21 cellular contexts compared by ENCODE assay signal in genomic region chr2:8554296-8554806, GRCh38.
DNase-seq lines count a peak whose midpoint lies in the region; ATAC-seq and TF ChIP-seq lines count a peak whose summit lies in the region.
"Had no signal": no experiment of that assay in that cellular context is flagged by ENCODE, and none has a peak within 500 bp of the region (broad histone marks: within the 10 kb centered on the region; RNA-seq: fewer than 3 reads in every experiment).

No MANE protein-coding gene starts in this region.

- DNase-seq in activated CD8-positive, alpha-beta memory T cell treated with anti-CD3 and anti-CD28 coated beads, Interleukin-2, amount 50 U/mL, for 48 hours, result peak; percentile 43
- no peak for DNase-seq in activated CD8-positive, alpha-beta memory T cell treated with anti-CD3 and anti-CD28 coated beads, Interleukin-2, amount 50 U/mL, for 4 hours
- no peak for DNase-seq in OCI-LY7 (ENCODE audit: low spot score)
- DNase-seq in neuronal stem cell (ENCODE audit: low spot score), result no peak
- peak; percentile 22 for DNase-seq in stomach
- DNase-seq in NCI-H1417 treated with DMSO at 0.1 percent for 48 hours (lab: John Stamatoyannopoulos, UW), result no peak
- DNase-seq: BE2C; CD4-positive, CD25-positive, alpha-beta regulatory T cell; COR-L47; GDM1; GOT3; NCI-H1092 treated with DMSO at 0.1 percent for 48 hours; NCI-H1694; NCI-H2107; NCI-H2227 treated with DMSO at 0.1 percent for 48 hours; NCI-H510A treated with DMSO at 0.1 percent for 48 hours; NCI-H82; SJCRH30 had no signal

- no peaks in the 10 kb centered on the region for H4K20me1 ChIP-seq in OCI-LY7 (ENCODE audit: insufficient read depth, low read length)

- H2BK120ac ChIP-seq in neuronal stem cell (ENCODE audit: low read depth, low read length), result no peak overlapping the region

- no peak for ATAC-seq in GM18868 (IDR thresholded peaks at IDR 0.05; ENCODE audit: unreplicated experiment)
- ATAC-seq: K562 had no signal

- intact Hi-C loops in OCI-LY7 (cut with micrococcal nuclease; ENCODE audit: unreplicated experiment) (no loop called here), stomach (cut with DNase I; ENCODE audit: low total_unique reads) (no loop called here)

- POLR2A ChIA-PET in OCI-LY7 (lab: Charles Lee), result interaction anchor here (0.7 to 9.8 kb wide), 10 partner anchors 8 to 1514 kb away, joined by 3 to 168 read pairs (median 14); partner anchors contain the start of gene ID2

- no peaks in the 10 kb centered on the region for H3K79me1 ChIP-seq in neuronal stem cell (ENCODE audit: low read depth, low read length)

- H3K4me2 ChIP-seq in OCI-LY7 (ENCODE audit: low read length) (peak overlapping the region; percentile 85), neuronal stem cell (ENCODE audit: insufficient read depth, low read length, poor library complexity, severe bottlenecking) (no peak overlapping the region)

- TF ChIP-seq CTCF in OCI-LY7 (conservative IDR thresholded peaks at IDR 0.05; ENCODE audit: low read length) (no peak), stomach (IDR thresholded peaks at IDR 0.05) (no peak)

- H3K4me3 ChIP-seq in OCI-LY7 (ENCODE audit: low read depth, low read length, poor library complexity, severe bottlenecking), result no peak overlapping the region
- peak overlapping the region in 1 of 2 donors; percentile 54 for H3K4me3 ChIP-seq in neuronal stem cell (ENCODE audit: low read length in 2 of 2)
- no peak overlapping the region for H3K4me3 ChIP-seq in stomach
- H3K4me3 ChIP-seq: K562, SJCRH30 had no signal

- H3K23ac ChIP-seq in neuronal stem cell (ENCODE audit: low read depth, low read length, poor library complexity), result no peak overlapping the region

- peaks cover 0 to 2% (median 0%) of the 10 kb centered on the region in 3 experiments for H3K27me3 ChIP-seq in neuronal stem cell (ENCODE audit: control insufficient read depth in 3 of 3, insufficient read depth in 3 of 3, low read depth in 1 of 3, low read length in 3 of 3)
- H3K27me3 ChIP-seq in stomach, result no peaks in the 10 kb centered on the region
- H3K27me3 ChIP-seq: BE2C, SJCRH30 had no signal

- CTCF ChIA-PET in OCI-LY7 (lab: Charles Lee; ENCODE audit: unreplicated experiment), result interaction anchor here (1.7 kb wide), 1 partner anchor 10 kb away, joined by 6 read pairs; no protein-coding TSS in a partner anchor

- no peak for TF ChIP-seq POLR2A in stomach (IDR thresholded peaks at IDR 0.05)

- no CpG with 5 or more reads among the region's 9 CpGs for WGBS in neuronal stem cell (ENCODE audit: extremely low coverage in 2 of 2, insufficient read length in 2 of 2, insufficient replicate concordance in 1 of 2), 2 donors
- WGBS in stomach, 5 donors, result 95 to 99% (median 98%) methylated on average over 9 of the region's 9 CpGs

- H3K27ac ChIP-seq in OCI-LY7 (ENCODE audit: low read depth, low read length, poor library complexity, severe bottlenecking), result peak overlapping the region; percentile 98
- no peak overlapping the region for H3K27ac ChIP-seq in neuronal stem cell (replicated peaks; ENCODE audit: low read length)
- H3K27ac ChIP-seq in stomach, result no peak overlapping the region
- H3K27ac ChIP-seq: RWPE1, SJCRH30 had no signal

- peak overlapping the region; percentile 73 for H3K18ac ChIP-seq in neuronal stem cell (ENCODE audit: low read length)

- H3K14ac ChIP-seq in neuronal stem cell (ENCODE audit: low read length), result no peak overlapping the region

- H2BK5ac ChIP-seq in neuronal stem cell (ENCODE audit: low read length), result no peak overlapping the region

- H3K4ac ChIP-seq in neuronal stem cell (ENCODE audit: low read length), result no peak overlapping the region

- BruUV-seq in OCI-LY7 (replicated peaks; lab: Mats Ljungman, UMichigan), result no TSS peak

- H3K9ac ChIP-seq in neuronal stem cell (ENCODE audit: low read depth, low read length, poor library complexity), result peak overlapping the region; percentile 65

- no peak overlapping the region for H4K91ac ChIP-seq in neuronal stem cell (ENCODE audit: low read depth, low read length, poor library complexity)

- H2AK5ac ChIP-seq in neuronal stem cell (ENCODE audit: low read depth, low read length), result no peak overlapping the region

- no peak overlapping the region for H4K8ac ChIP-seq in neuronal stem cell (ENCODE audit: low read depth, low read length)

- peaks cover 63% of the 10 kb centered on the region for H3K36me3 ChIP-seq in OCI-LY7 (ENCODE audit: insufficient read depth, low read length)
- H3K36me3 ChIP-seq in neuronal stem cell (replicated peaks in 1 of 2; ENCODE audit: control insufficient read depth in 2 of 2, insufficient read depth in 2 of 2, low read length in 2 of 2), result no peaks in the 10 kb centered on the region
- no peaks in the 10 kb centered on the region for H3K36me3 ChIP-seq in stomach
- H3K36me3 ChIP-seq: BE2C, SJCRH30 had no signal

- H3K9me2 ChIP-seq in OCI-LY7 (ENCODE audit: insufficient read depth, low read length), result no peaks in the 10 kb centered on the region

- peaks cover 87% of the 10 kb centered on the region for H3K4me1 ChIP-seq in OCI-LY7 (ENCODE audit: insufficient read depth, low read length, poor library complexity, severe bottlenecking)
- peaks cover 0 to 2% of the 10 kb centered on the region in 2 donors for H3K4me1 ChIP-seq in neuronal stem cell (ENCODE audit: control insufficient read depth in 2 of 2, insufficient read depth in 1 of 2, low read depth in 1 of 2, low read length in 2 of 2)
- no peaks in the 10 kb centered on the region for H3K4me1 ChIP-seq in stomach
- H3K4me1 ChIP-seq: BE2C had no signal

- peak overlapping the region; percentile 16 for H2BK12ac ChIP-seq in neuronal stem cell (ENCODE audit: low read length)

- no peak overlapping the region for H2AFZ ChIP-seq in OCI-LY7 (ENCODE audit: low read length)
- no peak overlapping the region for H2AFZ ChIP-seq in neuronal stem cell (ENCODE audit: low read length)

- TF ChIP-seq EP300 in stomach (IDR thresholded peaks at IDR 0.05), result no peak

- no peak overlapping the region for H2BK15ac ChIP-seq in neuronal stem cell (ENCODE audit: low read length)

- H3K79me2 ChIP-seq in OCI-LY7 (ENCODE audit: insufficient read depth, low read depth, low read length), result peaks cover 78% of the 10 kb centered on the region

- H3K9me3 ChIP-seq in OCI-LY7 (ENCODE audit: low read length) (peaks cover 21% of the 10 kb centered on the region), neuronal stem cell (replicated peaks in 1 of 2; ENCODE audit: control insufficient read depth in 2 of 2, insufficient read depth in 1 of 2, low read depth in 1 of 2, low read length in 2 of 2) (peaks cover 3 to 6% of the 10 kb centered on the region in 2 donors), stomach (peaks cover 0 to 13% (median 4%) of the 10 kb centered on the region in 4 donors)
- H3K9me3 ChIP-seq: BE2C, SJCRH30 had no signal

Comparison
In these comparisons a context has a peak if more than half of its experiments do, and no peak if none do; other contexts are left out.
1. DNase-seq: peak in activated CD8-positive, alpha-beta memory T cell treated with anti-CD3 and anti-CD28 coated beads, Interleukin-2, amount 50 U/mL, for 48 hours (single experiment) and stomach (single experiment); none in activated CD8-positive, alpha-beta memory T cell treated with anti-CD3 and anti-CD28 coated beads, Interleukin-2, amount 50 U/mL, for 4 hours (single experiment), OCI-LY7 (single experiment), neuronal stem cell (single experiment) and NCI-H1417 treated with DMSO at 0.1 percent for 48 hours (single experiment).